Comparison of ENCODE assay signal across 15 cellular contexts in the genomic region with DNA sequence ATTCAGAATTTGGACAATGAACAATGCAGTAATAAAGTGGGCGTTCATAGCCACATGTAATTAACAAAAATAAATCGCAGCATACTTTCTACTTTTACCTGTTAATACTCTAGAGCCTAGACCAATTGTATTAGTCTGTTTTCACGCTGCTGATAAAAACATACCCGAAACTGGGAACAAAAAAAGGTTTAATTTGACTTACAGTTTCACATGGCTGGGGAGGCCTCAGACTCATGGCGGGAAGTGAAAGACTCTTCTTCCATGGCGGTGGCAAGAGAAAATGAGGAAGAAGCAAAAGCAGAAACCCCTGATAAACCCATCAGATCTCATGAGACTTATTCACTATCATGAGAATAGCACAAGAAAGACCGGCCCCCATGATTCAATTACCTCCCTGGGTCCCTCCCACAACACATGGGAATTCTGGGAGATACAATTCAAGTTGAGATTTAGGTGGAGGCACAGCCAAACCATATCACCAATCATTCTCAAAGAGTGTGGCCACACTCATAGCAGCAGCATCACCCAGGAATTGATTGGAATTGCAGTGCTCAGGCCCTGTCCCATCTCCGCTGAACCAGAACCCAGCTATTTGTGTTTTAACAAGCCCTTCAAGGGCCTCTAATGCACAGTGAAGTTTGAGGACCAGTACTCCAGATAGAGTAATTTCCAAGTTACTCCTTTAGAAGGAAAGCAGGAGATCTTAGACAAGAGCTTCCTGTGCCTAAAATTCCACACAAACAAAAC.
DNase-seq lines count a peak whose midpoint lies in the region; ATAC-seq and TF ChIP-seq lines count a peak whose summit lies in the region.
"Had no signal": no experiment of that assay in that cellular context is flagged by ENCODE, and none has a peak within 500 bp of the region (broad histone marks: within the 10 kb centered on the region; RNA-seq: fewer than 3 reads in every experiment).

No MANE protein-coding gene starts in this region.

- H3K4me3 ChIP-seq in BLaER1 treated with 17β-estradiol and CSF1 and Interleukin-3, amounts not matched to agents 10 nM and 100 nM = peak overlapping the region in 7 of 10 experiments; percentile 46 to 67 (median 56); a peak in 11 of 20 replicates
- H3K4me3 ChIP-seq in PC-9 = no peak overlapping the region

- H3K9me3 ChIP-seq in BLaER1 treated with 17β-estradiol and CSF1 and Interleukin-3, amounts not matched to agents 10 nM and 100 nM (replicated peaks in 1 of 11) = peaks cover 0 to 38% (median 9%) of the 10 kb centered on the region in 11 experiments; a peak in 13 of 22 replicates
- H3K9me3 ChIP-seq in PC-9 (ENCODE audit: insufficient read depth, low read depth) = 0 out of 2 replicates have a peak, but pooled peaks cover 3% of the 10 kb centered on the region

- TF ChIP-seq CTCF in PC-9 (conservative IDR thresholded peaks at IDR 0.05) = no peak

- H3K27ac ChIP-seq in BLaER1 treated with 17β-estradiol and CSF1 and Interleukin-3, amounts not matched to agents 10 nM and 100 nM = peak overlapping the region in 10 of 11 experiments; percentile 7 to 72 (median 63); a peak in 17 of 22 replicates
- no peak overlapping the region for H3K27ac ChIP-seq in PC-9

- peak overlapping the region; percentile 34 to 90 (median 79); a peak in 21 of 22 replicates for H3K4me2 ChIP-seq in BLaER1 treated with 17β-estradiol and CSF1 and Interleukin-3, amounts not matched to agents 10 nM and 100 nM
- no peak overlapping the region for H3K4me2 ChIP-seq in PC-9

- H2AFZ ChIP-seq in PC-9 = no peak overlapping the region

- no peaks in the 10 kb centered on the region for H3K27me3 ChIP-seq in BLaER1 treated with 17β-estradiol and CSF1 and Interleukin-3, amounts not matched to agents 10 nM and 100 nM
- H3K27me3 ChIP-seq in PC-9 (ENCODE audit: insufficient read depth, low read depth) = no peaks in the 10 kb centered on the region

- no peaks in the 10 kb centered on the region for H4K20me1 ChIP-seq in BLaER1 treated with 17β-estradiol and CSF1 and Interleukin-3, amounts not matched to agents 10 nM and 100 nM
- H4K20me1 ChIP-seq in PC-9 (ENCODE audit: insufficient read depth) = no peaks in the 10 kb centered on the region

- peak; percentile 56 for ATAC-seq in GM19397 (IDR thresholded peaks at IDR 0.05; ENCODE audit: unreplicated experiment)
- ATAC-seq in HG02852 (IDR thresholded peaks at IDR 0.05; ENCODE audit: unreplicated experiment) = peak; percentile 80
- ATAC-seq in HG03575 (IDR thresholded peaks at IDR 0.05; ENCODE audit: extremely low read depth, insufficient number of reproducible peaks, low FRiP score, unreplicated experiment) = peak; percentile 38
- ATAC-seq in activated T-cell treated with anti-CD3 and anti-CD28 coated beads, Interleukin-2, amount 50 U/mL, for 4 hours = no peak
- ATAC-seq: activated naive CD8-positive, alpha-beta T cell treated with anti-CD3 and anti-CD28 coated beads, Interleukin-2, amount 50 U/mL, for 24 hours had no signal

- intact Hi-C loops in PC-9 (cut with micrococcal nuclease; ENCODE audit: unreplicated experiment) = no loop called here

- H3F3A ChIP-seq in PC-9 (ENCODE audit: insufficient read depth, low read depth) = peaks cover 6% of the 10 kb centered on the region; the same call in 1 of the 2 replicates

- no peaks in the 10 kb centered on the region for H3K9me2 ChIP-seq in PC-9 (ENCODE audit: insufficient read depth)

- H3K27me3 Mint-ChIP-seq in activated T-cell treated with anti-CD3 and anti-CD28 coated beads, Interleukin-2, amount 50 U/mL, for 4 hours (ENCODE audit: low read depth) = no peaks in the 10 kb centered on the region

- no peaks in the 10 kb centered on the region for H3K79me2 ChIP-seq in PC-9 (ENCODE audit: low read depth)

- CTCF ChIA-PET in PC-9 (lab: Charles Lee) = no interaction called here

- H3K4me1 ChIP-seq in BLaER1 treated with 17β-estradiol and CSF1 and Interleukin-3, amounts not matched to agents 10 nM and 100 nM = peaks cover 16 to 56% (median 52%) of the 10 kb centered on the region in 10 experiments
- H3K4me1 ChIP-seq in PC-9 (replicated peaks; ENCODE audit: insufficient read depth) = peaks cover 8% of the 10 kb centered on the region

- POLR2A ChIA-PET in PC-9 (lab: Charles Lee; ENCODE audit: unreplicated experiment) = no interaction called here

- peak overlapping the region in 8 of 11 experiments; percentile 46 to 74 (median 52); a peak in 12 of 22 replicates for H3K9ac ChIP-seq in BLaER1 treated with 17β-estradiol and CSF1 and Interleukin-3, amounts not matched to agents 10 nM and 100 nM

- DNase-seq in PC-9 (no peak), T-helper 9 cell (no peak), putamen (ENCODE audit: low spot score) (no peak)
- DNase-seq in activated T-cell treated with anti-CD3 and anti-CD28 coated beads, Interleukin-2, amount 50 U/mL, for 4 hours = no peak
- DNase-seq: activated naive CD8-positive, alpha-beta T cell treated with anti-CD3 and anti-CD28 coated beads, Interleukin-2, amount 50 U/mL, for 24 hours; kidney glomerular epithelial cell; NCI-H1436; NCI-H774; T-helper 1 cell had no signal

- no peaks in the 10 kb centered on the region for H3K36me3 Mint-ChIP-seq in activated T-cell treated with anti-CD3 and anti-CD28 coated beads, Interleukin-2, amount 50 U/mL, for 4 hours (ENCODE audit: insufficient read depth)

- H3K9me3 Mint-ChIP-seq in activated T-cell treated with anti-CD3 and anti-CD28 coated beads, Interleukin-2, amount 50 U/mL, for 4 hours = peaks cover 8% of the 10 kb centered on the region
- H3K9me3 Mint-ChIP-seq: nephron had no signal

- no peak overlapping the region for H3K4me3 Mint-ChIP-seq in activated T-cell treated with anti-CD3 and anti-CD28 coated beads, Interleukin-2, amount 50 U/mL, for 4 hours
- H3K4me3 Mint-ChIP-seq: activated naive CD8-positive, alpha-beta T cell treated with anti-CD3 and anti-CD28 coated beads, Interleukin-2, amount 50 U/mL, for 24 hours; dendritic cell treated with granulocyte-macrophage colony-stimulating factor and Interleukin-4, amounts not matched to agents 40 ng/mL and 50 ng/mL, for 4 days; nephron had no signal

- no peaks in the 10 kb centered on the region for H3K4me1 Mint-ChIP-seq in activated T-cell treated with anti-CD3 and anti-CD28 coated beads, Interleukin-2, amount 50 U/mL, for 4 hours (ENCODE audit: low read depth)

- BruUV-seq in PC-9 (replicated peaks; lab: Mats Ljungman, UMichigan) = no TSS peak

- no peaks in the 10 kb centered on the region for H3K36me3 ChIP-seq in BLaER1 treated with 17β-estradiol and CSF1 and Interleukin-3, amounts not matched to agents 10 nM and 100 nM
- H3K36me3 ChIP-seq in PC-9 (ENCODE audit: low read depth) = no peaks in the 10 kb centered on the region

Comparison
In these comparisons a context has a peak if more than half of its experiments do, and no peak if none do; other contexts are left out.
1. ATAC-seq: peak in GM19397 (single experiment), HG02852 (single experiment) and HG03575 (single experiment); none in activated T-cell treated with anti-CD3 and anti-CD28 coated beads, Interleukin-2, amount 50 U/mL, for 4 hours (0 of 2).